23 cellular contexts compared by ENCODE assay signal in genomic region chr16:49204191-49204590, GRCh38.
"Had no signal": no experiment of that assay in that cellular context is flagged by ENCODE, and none has a peak within 500 bp of the region (broad histone marks: within the 10 kb centered on the region; RNA-seq: fewer than 3 reads in every experiment).

No MANE protein-coding gene starts in this region.

- H3K27ac Mint-ChIP-seq: dendritic cell treated with granulocyte-macrophage colony-stimulating factor and Interleukin-4, amounts not matched to agents 40 ng/mL and 50 ng/mL, for 4 days; effector memory CD8-positive, alpha-beta T cell; endodermal cell had no signal

- H3K4me1 ChIP-seq: colonic mucosa, esophagus squamous epithelium, foreskin keratinocyte, gastrocnemius medialis, gastroesophageal sphincter, heart left ventricle, heart right ventricle had no signal

- H3K9me3 ChIP-seq: colonic mucosa, esophagus squamous epithelium, gastrocnemius medialis, gastroesophageal sphincter, heart left ventricle, heart right ventricle had no signal

- H3K36me3 ChIP-seq: colonic mucosa, esophagus squamous epithelium, gastrocnemius medialis, gastroesophageal sphincter, heart left ventricle, heart right ventricle had no signal

- H3K27me3 Mint-ChIP-seq: dendritic cell treated with granulocyte-macrophage colony-stimulating factor and Interleukin-4, amounts not matched to agents 40 ng/mL and 50 ng/mL, for 4 days had no signal

- H3K4me3 ChIP-seq: colonic mucosa, coronary artery, dorsolateral prefrontal cortex, esophagus squamous epithelium, gastrocnemius medialis, gastroesophageal sphincter, heart left ventricle, heart right ventricle had no signal

- H3K27me3 ChIP-seq: colonic mucosa, esophagus squamous epithelium, foreskin keratinocyte, gastrocnemius medialis, gastroesophageal sphincter had no signal

- H3K4me3 Mint-ChIP-seq: dendritic cell treated with granulocyte-macrophage colony-stimulating factor and Interleukin-4, amounts not matched to agents 40 ng/mL and 50 ng/mL, for 4 days; effector memory CD8-positive, alpha-beta T cell; endodermal cell had no signal

- H3K27ac ChIP-seq: colonic mucosa, coronary artery, dorsolateral prefrontal cortex, epithelial cell of prostate, esophagus squamous epithelium, foreskin keratinocyte, gastrocnemius medialis, gastroesophageal sphincter, heart left ventricle, heart right ventricle had no signal

- H3K4me1 Mint-ChIP-seq: endodermal cell had no signal

- H3K9me3 Mint-ChIP-seq: dendritic cell treated with granulocyte-macrophage colony-stimulating factor and Interleukin-4, amounts not matched to agents 40 ng/mL and 50 ng/mL, for 4 days; endodermal cell had no signal

- DNase-seq: colonic mucosa; cortex of kidney; dermis blood vessel endothelial cell; dorsolateral prefrontal cortex; effector CD4-positive, alpha-beta T cell; effector CD8-positive, alpha-beta T cell; effector memory CD4-positive, alpha-beta T cell; effector memory CD8-positive, alpha-beta T cell; endodermal cell; erythroblast; esophagus squamous epithelium; foreskin fibroblast; foreskin keratinocyte; foreskin melanocyte; gastrocnemius medialis; glutamatergic neuron; head of caudate nucleus; heart left ventricle; heart right ventricle had no signal
